In genomic region chr18:3305354-3305762, GRCh38 we compare ENCODE assay signal across 8 cellular contexts. TPM values are rescaled to one million over a fixed set of nuclear protein-coding genes. Genes with fewer than 3 reads are reported as not detected.
A peak's percentile ranks its signal among the peaks of the same experiment; 100 is the strongest.
DNase-seq lines count a peak whose midpoint lies in the region; ATAC-seq and TF ChIP-seq lines count a peak whose summit lies in the region.

No MANE protein-coding gene starts in this region.

- peak overlapping the region; percentile 20 for H3K4me3 Mint-ChIP-seq in activated CD4-positive, alpha-beta T cell treated with anti-CD3 and anti-CD28 coated beads for 36 hours
- H3K4me3 Mint-ChIP-seq in stimulated activated naive CD8-positive, alpha-beta T cell treated with anti-CD3 and anti-CD28 coated beads, Interleukin-15, amount 100 ng/mL, for 72 hours, result peak overlapping the region; percentile 39 to 54

- no peak for TF ChIP-seq CTCF in fibroblast of mammary gland (conservative IDR thresholded peaks at IDR 0.05; ENCODE audit: control insufficient read depth, insufficient read depth, low read depth, low read length)

- intact Hi-C loops in activated CD4-positive, alpha-beta T cell treated with anti-CD3 and anti-CD28 coated beads for 36 hours (cut with DNase I, micrococcal nuclease), result loop anchor here (1.0 to 2.0 kb wide), 7 partner anchors 8 to 289 kb away; no protein-coding TSS in a partner anchor

- H3K36me3 Mint-ChIP-seq in activated CD4-positive, alpha-beta T cell treated with anti-CD3 and anti-CD28 coated beads for 36 hours (ENCODE audit: low read depth), result no peaks in the 10 kb centered on the region

- peak; percentile 64 for ATAC-seq in HG03280 (IDR thresholded peaks at IDR 0.05; ENCODE audit: unreplicated experiment)
- ATAC-seq in activated CD4-positive, alpha-beta T cell treated with anti-CD3 and anti-CD28 coated beads for 36 hours, result peak; percentile 98
- peak; percentile 100 for ATAC-seq in stimulated activated naive CD8-positive, alpha-beta T cell treated with anti-CD3 and anti-CD28 coated beads, Interleukin-15, amount 100 ng/mL, for 72 hours
- ATAC-seq in HG03460 (IDR thresholded peaks at IDR 0.05; ENCODE audit: unreplicated experiment), result no peak
- ATAC-seq in GM21737 (IDR thresholded peaks at IDR 0.05; ENCODE audit: unreplicated experiment), result no peak
- no peak for ATAC-seq in HG03520 (IDR thresholded peaks at IDR 0.05; ENCODE audit: unreplicated experiment)

- CTCF ChIA-PET in activated CD4-positive, alpha-beta T cell treated with anti-CD3 and anti-CD28 coated beads for 36 hours (lab: Charles Lee), result interaction anchor here (0.7 kb wide), 1 partner anchor 289 kb away, joined by 3 read pairs; no protein-coding TSS in a partner anchor

- DNase-seq in AG08396 (ENCODE audit: low spot score) (peak; percentile 85), fibroblast of mammary gland (ENCODE audit: low read depth) (peak; percentile 99)
- peak; percentile 72 for DNase-seq in activated CD4-positive, alpha-beta T cell treated with anti-CD3 and anti-CD28 coated beads for 36 hours
- DNase-seq in stimulated activated naive CD8-positive, alpha-beta T cell treated with anti-CD3 and anti-CD28 coated beads, Interleukin-15, amount 100 ng/mL, for 72 hours, result peak; percentile 31 to 65

- no peak overlapping the region for H3K4me3 ChIP-seq in fibroblast of mammary gland (ENCODE audit: control insufficient read depth, low read depth, low read length)

- no peaks in the 10 kb centered on the region for H3K9me3 Mint-ChIP-seq in activated CD4-positive, alpha-beta T cell treated with anti-CD3 and anti-CD28 coated beads for 36 hours (ENCODE audit: low read depth)
- no peaks in the 10 kb centered on the region for H3K9me3 Mint-ChIP-seq in stimulated activated naive CD8-positive, alpha-beta T cell treated with anti-CD3 and anti-CD28 coated beads, Interleukin-15, amount 100 ng/mL, for 72 hours

- H3K27me3 Mint-ChIP-seq in activated CD4-positive, alpha-beta T cell treated with anti-CD3 and anti-CD28 coated beads for 36 hours, result peaks cover 16% of the 10 kb centered on the region
- peaks cover 18% of the 10 kb centered on the region for H3K27me3 Mint-ChIP-seq in stimulated activated naive CD8-positive, alpha-beta T cell treated with anti-CD3 and anti-CD28 coated beads, Interleukin-15, amount 100 ng/mL, for 72 hours

- POLR2A ChIA-PET in activated CD4-positive, alpha-beta T cell treated with anti-CD3 and anti-CD28 coated beads for 36 hours (lab: Charles Lee), result no interaction called here

- peak overlapping the region; percentile 89 for H3K27ac Mint-ChIP-seq in activated CD4-positive, alpha-beta T cell treated with anti-CD3 and anti-CD28 coated beads for 36 hours
- peak overlapping the region; percentile 71 to 84 for H3K27ac Mint-ChIP-seq in stimulated activated naive CD8-positive, alpha-beta T cell treated with anti-CD3 and anti-CD28 coated beads, Interleukin-15, amount 100 ng/mL, for 72 hours

- H3K4me1 Mint-ChIP-seq in activated CD4-positive, alpha-beta T cell treated with anti-CD3 and anti-CD28 coated beads for 36 hours, result peaks cover 20% of the 10 kb centered on the region
- peaks cover 16% of the 10 kb centered on the region for H3K4me1 Mint-ChIP-seq in stimulated activated naive CD8-positive, alpha-beta T cell treated with anti-CD3 and anti-CD28 coated beads, Interleukin-15, amount 100 ng/mL, for 72 hours

RNA-seq across cellular contexts. Expression of gene MYL12B, which starts 43.4 kb away (rescaled TPM):
- 100 to 1,000 TPM; 282 to 301 TPM for total RNA-seq in activated CD4-positive, alpha-beta T cell treated with anti-CD3 and anti-CD28 coated beads for 36 hours

RNA-seq across cellular contexts. Expression of gene MYL12A, which starts 57.8 kb away (rescaled TPM):
- total RNA-seq in activated CD4-positive, alpha-beta T cell treated with anti-CD3 and anti-CD28 coated beads for 36 hours, result 100 to 1,000 TPM; 451 to 485 TPM

Comparison
In these comparisons a context has a peak if more than half of its experiments do, and no peak if none do; other contexts are left out.
1. DNase-seq: peak in every context shown above with its lines; median percentile 99 in fibroblast of mammary gland; 85 in AG08396; 72 in activated CD4-positive, alpha-beta T cell treated with anti-CD3 and anti-CD28 coated beads for 36 hours; 48 in stimulated activated naive CD8-positive, alpha-beta T cell treated with anti-CD3 and anti-CD28 coated beads, Interleukin-15, amount 100 ng/mL, for 72 hours.
2. ATAC-seq: peak in HG03280 (single experiment), activated CD4-positive, alpha-beta T cell treated with anti-CD3 and anti-CD28 coated beads for 36 hours (single experiment) and stimulated activated naive CD8-positive, alpha-beta T cell treated with anti-CD3 and anti-CD28 coated beads, Interleukin-15, amount 100 ng/mL, for 72 hours (single experiment); none in HG03460 (single experiment), GM21737 (single experiment) and HG03520 (single experiment).